ENCODE assay signal across 14 cellular contexts in the genomic region with DNA sequence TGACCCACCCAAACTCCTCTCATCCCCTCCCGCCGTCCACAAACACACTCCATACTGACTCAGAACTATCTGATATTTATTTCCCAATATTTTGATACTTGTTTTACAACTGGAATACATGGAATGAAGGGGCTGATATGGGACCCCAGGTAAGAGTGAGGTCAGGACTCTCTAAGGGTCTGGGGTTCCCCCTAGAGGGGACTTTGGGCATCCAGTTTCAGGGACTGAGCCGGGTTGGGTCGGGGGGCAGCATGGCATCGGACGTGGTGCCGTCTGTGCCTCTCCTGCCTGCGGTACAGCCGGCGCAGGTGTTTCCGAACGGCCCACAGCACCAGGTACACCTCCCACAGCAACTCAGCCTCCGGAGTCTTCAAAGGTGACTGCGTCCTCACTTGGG.
"Had no signal": no experiment of that assay in that cellular context is flagged by ENCODE, and none has a peak within 500 bp of the region (broad histone marks: within the 10 kb centered on the region; RNA-seq: fewer than 3 reads in every experiment).

No MANE protein-coding gene starts in this region.

- H3K27me3 ChIP-seq: gastroesophageal sphincter had no signal

- DNase-seq: activated CD4-positive, alpha-beta T cell treated with anti-CD3 and anti-CD28 coated beads, Interleukin-2, amount 10 ng/mL, durations not matched to agents 24 days and 14 days; activated CD8-positive, alpha-beta memory T cell treated with anti-CD3 and anti-CD28 coated beads for 24 hours; activated naive CD4-positive, alpha-beta T cell treated with anti-CD3 and anti-CD28 coated beads, Interleukin-2, amount 10 ng/mL, durations not matched to agents 7 days and 5 days; caudate nucleus; effector CD4-positive, alpha-beta T cell; midbrain; naive B cell; posterior cingulate gyrus; trophoblast cell had no signal

- H3K9me3 ChIP-seq: gastroesophageal sphincter had no signal

- ATAC-seq: gastroesophageal sphincter had no signal

- H3K27ac Mint-ChIP-seq: activated CD4-positive, alpha-beta T cell treated with anti-CD3 and anti-CD28 coated beads, Interleukin-2, amount 10 ng/mL, durations not matched to agents 24 days and 14 days; activated naive CD4-positive, alpha-beta T cell treated with anti-CD3 and anti-CD28 coated beads, Interleukin-2, amount 10 ng/mL, durations not matched to agents 7 days and 5 days; stimulated activated effector memory CD8-positive, alpha-beta T cell treated with anti-CD3 and anti-CD28 coated beads, Interleukin-12 subunit alpha, Interleukin-12 subunit beta, amount 100 ng/mL, for 72 hours had no signal

- H3K9me3 Mint-ChIP-seq: activated CD4-positive, alpha-beta T cell treated with anti-CD3 and anti-CD28 coated beads, Interleukin-2, amount 10 ng/mL, durations not matched to agents 24 days and 14 days; activated naive CD4-positive, alpha-beta T cell treated with anti-CD3 and anti-CD28 coated beads, Interleukin-2, amount 10 ng/mL, durations not matched to agents 7 days and 5 days; activated T-helper 2 cell treated with anti-CD3 and anti-CD28 coated beads, Interferon-gamma antibody, Interleukin-2, Interleukin-4, amounts not matched to agents 10 μg/mL and 5 μg/mL and 100 μg/mL, durations not matched to agents 14 hours and 24 hours and 36 hours; naive B cell; stimulated activated effector memory CD8-positive, alpha-beta T cell treated with anti-CD3 and anti-CD28 coated beads, Interleukin-12 subunit alpha, Interleukin-12 subunit beta, amount 100 ng/mL, for 72 hours had no signal

- H3K4me3 ChIP-seq: coronary artery, gastroesophageal sphincter, lung had no signal

- H3K4me1 ChIP-seq: gastroesophageal sphincter had no signal

- H3K27me3 Mint-ChIP-seq: activated CD4-positive, alpha-beta T cell treated with anti-CD3 and anti-CD28 coated beads, Interleukin-2, amount 10 ng/mL, durations not matched to agents 24 days and 14 days; activated naive CD4-positive, alpha-beta T cell treated with anti-CD3 and anti-CD28 coated beads, Interleukin-2, amount 10 ng/mL, durations not matched to agents 7 days and 5 days; naive B cell had no signal

- H3K27ac ChIP-seq: coronary artery, gastroesophageal sphincter had no signal

- H3K4me3 Mint-ChIP-seq: activated CD4-positive, alpha-beta T cell treated with anti-CD3 and anti-CD28 coated beads, Interleukin-2, amount 10 ng/mL, durations not matched to agents 24 days and 14 days; activated naive CD4-positive, alpha-beta T cell treated with anti-CD3 and anti-CD28 coated beads, Interleukin-2, amount 10 ng/mL, durations not matched to agents 7 days and 5 days; naive B cell; stimulated activated effector memory CD8-positive, alpha-beta T cell treated with anti-CD3 and anti-CD28 coated beads, Interleukin-12 subunit alpha, Interleukin-12 subunit beta, amount 100 ng/mL, for 72 hours had no signal
